ENCODE assay signal across 26 cellular contexts in the genomic region with DNA sequence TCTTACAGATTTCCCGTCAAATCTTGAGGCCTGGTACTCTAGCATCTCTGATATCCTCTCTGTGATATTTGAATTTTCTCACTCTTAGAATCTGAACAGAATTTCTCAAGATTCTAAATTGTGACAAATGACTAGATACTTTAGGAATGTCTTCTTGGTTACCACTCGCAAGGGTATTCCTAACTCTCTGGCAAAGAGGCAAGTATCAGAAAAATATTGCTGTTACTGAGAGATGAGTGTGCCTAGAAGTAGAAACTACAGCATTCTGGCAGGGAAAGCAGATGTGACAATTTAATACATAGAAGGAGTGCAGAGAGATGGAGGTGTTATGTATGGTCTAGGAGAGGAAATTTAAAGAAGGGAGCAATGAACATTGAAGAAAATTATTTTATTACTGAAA.
DNase-seq lines count a peak whose midpoint lies in the region; ATAC-seq and TF ChIP-seq lines count a peak whose summit lies in the region.
"Had no signal": no experiment of that assay in that cellular context is flagged by ENCODE, and none has a peak within 500 bp of the region (broad histone marks: within the 10 kb centered on the region; RNA-seq: fewer than 3 reads in every experiment).

No MANE protein-coding gene starts in this region.

- peaks cover 27% of the 10 kb centered on the region for H3K4me1 ChIP-seq in GM23248 (ENCODE audit: insufficient read depth)
- peaks cover 8% of the 10 kb centered on the region for H3K4me1 ChIP-seq in Caco-2
- H3K4me1 ChIP-seq: ascending aorta, gastrocnemius medialis, right lobe of liver had no signal

- H3F3A ChIP-seq in GM23248 (ENCODE audit: insufficient read depth), result peaks cover 29% of the 10 kb centered on the region

- H3K36me3 Mint-ChIP-seq in Caco-2 (ENCODE audit: insufficient read depth, unreplicated experiment), result no peaks in the 10 kb centered on the region
- H3K36me3 Mint-ChIP-seq: activated naive CD4-positive, alpha-beta T cell treated with anti-CD3 and anti-CD28 coated beads, Interleukin-2, amount 50 U/mL, for 72 hours; CD4-positive, alpha-beta memory T cell; neural progenitor cell had no signal

- 28 to 32% methylated on average over 2 of the region's 2 CpGs for WGBS in GM23248 (ENCODE audit: low coverage in 1 of 2, low lambda C conversion rate in 2 of 2, missing lambda C conversion rate in 2 of 2), 2 experiments

- H3K36me3 ChIP-seq in GM23248 (ENCODE audit: low read depth) (no peaks in the 10 kb centered on the region), Caco-2 (ENCODE audit: control insufficient read depth, insufficient read depth, low read length) (no peaks in the 10 kb centered on the region)
- H3K36me3 ChIP-seq: ascending aorta, gastrocnemius medialis, neural progenitor cell, right lobe of liver had no signal

- H3K4me3 Mint-ChIP-seq in Caco-2 (ENCODE audit: unreplicated experiment), result no peak overlapping the region
- H3K4me3 Mint-ChIP-seq: activated CD8-positive, alpha-beta T cell treated with anti-CD3 and anti-CD28 coated beads, Interleukin-2, amount 10 ng/mL, durations not matched to agents 7 days and 5 days; CD4-positive, alpha-beta memory T cell; H9; neural progenitor cell; T-helper 17 cell had no signal

- H3K4me3 ChIP-seq in GM23248 (no peak overlapping the region), Caco-2 (ENCODE audit: low read depth, low read length) (no peak overlapping the region)
- H3K4me3 ChIP-seq: ascending aorta, gastrocnemius medialis, hepatocyte, neural progenitor cell, right lobe of liver, SK-N-MC had no signal

- intact Hi-C loops in Caco-2 (cut with micrococcal nuclease; ENCODE audit: unreplicated experiment), result no loop called here

- no peaks in the 10 kb centered on the region for H3K9me3 ChIP-seq in GM23248 (ENCODE audit: low read depth)
- H3K9me3 ChIP-seq in Caco-2, result no peaks in the 10 kb centered on the region
- H3K9me3 ChIP-seq: ascending aorta, gastrocnemius medialis, right lobe of liver had no signal

- H3K4me2 ChIP-seq in GM23248 (ENCODE audit: unreplicated experiment), result peak overlapping the region; percentile 11
- H3K4me2 ChIP-seq: hepatocyte, KMS-11, neural progenitor cell had no signal

- no peaks in the 10 kb centered on the region for H3K27me3 Mint-ChIP-seq in Caco-2 (ENCODE audit: insufficient read depth, unreplicated experiment)

- no peaks in the 10 kb centered on the region for H3K9me2 ChIP-seq in GM23248 (ENCODE audit: insufficient read depth)

- H3K9me3 Mint-ChIP-seq in Caco-2 (ENCODE audit: unreplicated experiment), result peaks cover 28% of the 10 kb centered on the region
- H3K9me3 Mint-ChIP-seq: activated naive CD4-positive, alpha-beta T cell treated with anti-CD3 and anti-CD28 coated beads, Interleukin-2, amount 50 U/mL, for 72 hours; H9; neural progenitor cell had no signal

- H3K79me2 ChIP-seq in GM23248 (ENCODE audit: insufficient read depth), result no peaks in the 10 kb centered on the region
- H3K79me2 ChIP-seq: hepatocyte had no signal

- no peak overlapping the region for H3K9ac ChIP-seq in GM23248
- H3K9ac ChIP-seq: KMS-11, neural progenitor cell had no signal

- ATAC-seq in HG03457 (IDR thresholded peaks at IDR 0.05; ENCODE audit: unreplicated experiment) (no peak), HG02973 (IDR thresholded peaks at IDR 0.05; ENCODE audit: unreplicated experiment) (no peak)
- ATAC-seq: activated CD8-positive, alpha-beta T cell treated with anti-CD3 and anti-CD28 coated beads, Interleukin-2, amount 10 ng/mL, durations not matched to agents 7 days and 5 days; activated naive CD4-positive, alpha-beta T cell treated with anti-CD3 and anti-CD28 coated beads, Interleukin-2, amount 50 U/mL, for 72 hours; gastrocnemius medialis; left colon; right lobe of liver; T-helper 17 cell had no signal

- POLR2A ChIA-PET in Caco-2 (lab: Charles Lee), result no interaction called here

- no peaks in the 10 kb centered on the region for H3K27me3 ChIP-seq in GM23248 (replicated peaks; ENCODE audit: insufficient read depth)
- H3K27me3 ChIP-seq in Caco-2 (replicated peaks; ENCODE audit: control insufficient read depth, insufficient read depth, low read length), result no peaks in the 10 kb centered on the region
- H3K27me3 ChIP-seq: ascending aorta, gastrocnemius medialis, hepatocyte, neural progenitor cell, right lobe of liver had no signal

- H3K4me1 Mint-ChIP-seq in Caco-2 (ENCODE audit: low read depth, unreplicated experiment), result peaks cover 11% of the 10 kb centered on the region
- H3K4me1 Mint-ChIP-seq: CD4-positive, alpha-beta memory T cell; neural progenitor cell; T-helper 17 cell had no signal

- H3K27ac Mint-ChIP-seq in Caco-2 (ENCODE audit: unreplicated experiment), result no peak overlapping the region
- H3K27ac Mint-ChIP-seq: activated CD8-positive, alpha-beta T cell treated with anti-CD3 and anti-CD28 coated beads, Interleukin-2, amount 10 ng/mL, durations not matched to agents 7 days and 5 days; activated naive CD4-positive, alpha-beta T cell treated with anti-CD3 and anti-CD28 coated beads, Interleukin-2, amount 50 U/mL, for 72 hours; CD4-positive, alpha-beta memory T cell; H9; neural progenitor cell; T-helper 17 cell had no signal

- CTCF ChIA-PET in Caco-2 (lab: Charles Lee), result no interaction called here

- H2AFZ ChIP-seq in GM23248, result no peak overlapping the region
- H2AFZ ChIP-seq: hepatocyte, neural progenitor cell had no signal

- DNase-seq in GM23248 (peak; percentile 69), astrocyte of the hippocampus (ENCODE audit: low read depth, low spot score) (peak; percentile 10), fibroblast of peridontal ligament (ENCODE audit: extremely low read depth) (peak; percentile 67), NCI-H1105 (lab: John Stamatoyannopoulos, UW) (no peak), Caco-2 (no peak)
- DNase-seq: activated CD8-positive, alpha-beta T cell treated with anti-CD3 and anti-CD28 coated beads, Interleukin-2, amount 10 ng/mL, durations not matched to agents 7 days and 5 days; CD4-positive, alpha-beta memory T cell; DMS 273 treated with DMSO at 0.1 percent for 48 hours; gastrocnemius medialis; H9; left colon; NCI-H1436 treated with DMSO at 0.1 percent for 48 hours; NCI-H2107; NCI-H82; right lobe of liver; stimulated activated CD4-positive, alpha-beta T cell treated with anti-CD3 and anti-CD28 coated beads, Interleukin-4, amount 100 ng/mL, for 4 hours; stimulated activated naive CD4-positive, alpha-beta T cell; T-helper 17 cell had no signal

- H4K20me1 ChIP-seq in GM23248 (ENCODE audit: insufficient read depth), result no peaks in the 10 kb centered on the region

- BruUV-seq in Caco-2 (replicated peaks; lab: Mats Ljungman, UMichigan), result no TSS peak

- no peak for TF ChIP-seq CTCF in Caco-2 (IDR thresholded peaks at IDR 0.05; ENCODE audit: insufficient read depth in 1 of 2, low read depth in 1 of 2, low read length in 1 of 2, severe bottlenecking in 1 of 2, unreplicated experiment in 1 of 2)

- in situ Hi-C loops in GM23248 (cut with MboI), result no loop called here

- peak overlapping the region; percentile 18; the same call in 1 of the 2 replicates for H3K27ac ChIP-seq in GM23248
- H3K27ac ChIP-seq: ascending aorta, gastrocnemius medialis, hepatocyte, KMS-11, neural progenitor cell, right lobe of liver, SK-N-MC had no signal

Comparison
In these comparisons a context has a peak if more than half of its experiments do, and no peak if none do; other contexts are left out.
1. DNase-seq: peak in GM23248 (single experiment), astrocyte of the hippocampus (single experiment) and fibroblast of peridontal ligament (single experiment); none in NCI-H1105 (single experiment) and Caco-2 (0 of 2).